Comparison of ENCODE assay signal across 1 cellular context in the genomic region with DNA sequence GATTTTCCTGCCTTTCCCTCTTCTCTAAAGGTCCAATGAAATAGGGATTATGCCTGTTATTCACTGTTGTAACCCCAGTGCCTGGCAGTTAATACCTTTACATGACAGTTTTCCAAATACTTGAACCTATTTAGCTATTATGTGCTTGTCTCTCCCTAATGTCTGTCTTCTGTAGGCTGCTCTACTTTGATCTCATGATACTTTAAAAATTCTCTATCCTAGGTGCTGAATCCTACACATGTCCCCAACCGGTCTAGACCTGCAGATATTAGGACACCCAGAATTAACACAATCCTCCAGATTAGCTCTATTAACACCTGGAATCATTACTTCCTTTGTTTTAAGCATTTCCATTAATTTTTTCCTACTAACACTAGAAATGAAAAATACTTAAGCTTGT.
A peak's percentile ranks its signal among the peaks of the same experiment; 100 is the strongest.
TF ChIP-seq lines count a peak whose summit lies in the region.

No MANE protein-coding gene starts in this region.

TF ChIP-seq in K562, 482 proteins besides CTCF, POLR2A, EP300 and RAD21:
- TF ChIP-seq CREB1 (IDR thresholded peaks at IDR 0.05) (no peak), CREB1 (CRISPR knock-in tag; IDR thresholded peaks at IDR 0.05) (no peak), MIER1 (IDR thresholded peaks at IDR 0.05; ENCODE audit: low read depth) (peak; percentile 73), EHMT2 (IDR thresholded peaks at IDR 0.05) (peak; percentile 84)
- TF ChIP-seq, protein P1, sequence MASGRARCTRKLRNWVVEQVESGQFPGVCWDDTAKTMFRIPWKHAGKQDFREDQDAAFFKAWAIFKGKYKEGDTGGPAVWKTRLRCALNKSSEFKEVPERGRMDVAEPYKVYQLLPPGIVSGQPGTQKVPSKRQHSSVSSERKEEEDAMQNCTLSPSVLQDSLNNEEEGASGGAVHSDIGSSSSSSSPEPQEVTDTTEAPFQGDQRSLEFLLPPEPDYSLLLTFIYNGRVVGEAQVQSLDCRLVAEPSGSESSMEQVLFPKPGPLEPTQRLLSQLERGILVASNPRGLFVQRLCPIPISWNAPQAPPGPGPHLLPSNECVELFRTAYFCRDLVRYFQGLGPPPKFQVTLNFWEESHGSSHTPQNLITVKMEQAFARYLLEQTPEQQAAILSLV (tag; IDR thresholded peaks at IDR 0.05): no peak
- TF ChIP-seq, protein P2, sequence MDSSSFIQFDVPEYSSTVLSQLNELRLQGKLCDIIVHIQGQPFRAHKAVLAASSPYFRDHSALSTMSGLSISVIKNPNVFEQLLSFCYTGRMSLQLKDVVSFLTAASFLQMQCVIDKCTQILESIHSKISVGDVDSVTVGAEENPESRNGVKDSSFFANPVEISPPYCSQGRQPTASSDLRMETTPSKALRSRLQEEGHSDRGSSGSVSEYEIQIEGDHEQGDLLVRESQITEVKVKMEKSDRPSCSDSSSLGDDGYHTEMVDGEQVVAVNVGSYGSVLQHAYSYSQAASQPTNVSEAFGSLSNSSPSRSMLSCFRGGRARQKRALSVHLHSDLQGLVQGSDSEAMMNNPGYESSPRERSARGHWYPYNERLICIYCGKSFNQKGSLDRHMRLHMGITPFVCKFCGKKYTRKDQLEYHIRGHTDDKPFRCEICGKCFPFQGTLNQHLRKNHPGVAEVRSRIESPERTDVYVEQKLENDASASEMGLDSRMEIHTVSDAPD (CRISPR knock-in tag; IDR thresholded peaks at IDR 0.05): no peak
